Comparison of ENCODE assay signal across 8 cellular contexts in the genomic region with DNA sequence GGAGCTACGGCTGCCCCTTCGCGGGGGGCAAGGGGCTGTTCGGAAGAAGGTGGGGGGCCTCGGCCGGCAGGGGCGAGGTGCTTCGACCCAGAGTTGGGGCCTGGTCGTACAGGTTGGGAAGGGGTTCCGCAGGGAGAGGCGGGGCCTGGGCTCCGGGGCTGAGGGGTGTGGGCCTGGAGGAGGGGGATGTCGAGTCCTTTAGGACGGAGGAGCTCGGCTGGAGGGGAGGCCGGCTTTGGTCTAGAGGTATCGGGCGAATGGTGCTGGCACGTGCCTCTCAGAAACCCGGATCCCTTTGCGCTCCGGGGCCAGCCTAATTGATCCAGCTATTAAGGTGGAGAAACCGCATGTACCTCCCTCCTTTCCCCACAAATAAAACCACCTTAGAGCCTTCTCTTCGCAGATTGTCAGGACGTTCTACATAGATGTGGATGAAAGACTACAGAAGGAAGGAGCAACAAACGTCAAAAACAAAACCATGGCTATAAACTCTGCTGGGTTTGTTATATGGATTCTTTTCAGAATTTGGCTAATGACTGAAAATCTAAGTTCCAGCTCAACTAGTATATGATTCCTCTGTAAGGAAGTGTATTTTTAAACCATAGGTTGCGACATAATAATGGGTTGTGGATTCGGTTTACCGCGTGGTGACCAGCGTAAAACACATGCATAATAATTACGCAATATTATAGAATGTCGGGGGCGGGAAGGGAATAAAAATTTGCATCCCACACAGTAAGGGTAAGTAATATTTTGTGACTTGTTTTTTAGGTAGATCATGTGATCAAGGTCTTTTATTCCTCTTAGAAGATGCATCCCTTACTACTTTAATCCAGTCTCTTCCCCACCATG. TPM values are rescaled to one million over a fixed set of nuclear protein-coding genes. Genes with fewer than 3 reads are reported as not detected.
DNase-seq lines count a peak whose midpoint lies in the region; ATAC-seq, FAIRE-seq and TF ChIP-seq lines count a peak whose summit lies in the region.

No MANE protein-coding gene starts in this region.

- no peak for FAIRE-seq in A549 (lab: Jason Lieb, UNC)

- H3K27me3 ChIP-seq in ovary, result no peaks in the 10 kb centered on the region

- 23% methylated on average over 25 of the region's 34 CpGs for WGBS in A549 (ENCODE audit: missing lambda C conversion rate)
- 19 to 26% (median 23%) methylated on average over 25 to 34 of the region's 34 CpGs for WGBS in ovary, 3 donors

- H3K4me1 ChIP-seq in A549, result peaks cover 22% of the 10 kb centered on the region; the same call in 2 of the 3 replicates
- H3K4me1 ChIP-seq in ovary (ENCODE audit: insufficient read depth), result peaks cover 5% of the 10 kb centered on the region

- peak overlapping the region; percentile 81 for H3K4me3 Mint-ChIP-seq in activated CD4-positive, alpha-beta memory T cell treated with anti-CD3 and anti-CD28 coated beads, Interleukin-2, amount 10 ng/mL, durations not matched to agents 7 days and 5 days

- peak; percentile 74 to 84 for ATAC-seq in A549
- ATAC-seq in HG02642 (IDR thresholded peaks at IDR 0.05; ENCODE audit: poor library complexity, unreplicated experiment), result peak; percentile 35

- intact Hi-C loops in ovary (cut with DNase I), result loop anchor here in 2 of 4 donors (10.0 kb wide), 1 partner anchor 119 kb away; a partner anchor contains a TSS

- CTCF ChIA-PET in A549 (lab: Yijun Ruan, JAX), result interaction anchor here (1.0 to 1.3 kb wide), 3 partner anchors 8 to 136 kb away, joined by 3 to 5 read pairs (median 4); no protein-coding TSS in a partner anchor
- CTCF ChIA-PET in activated CD4-positive, alpha-beta memory T cell treated with anti-CD3 and anti-CD28 coated beads, Interleukin-2, amount 10 ng/mL, durations not matched to agents 7 days and 5 days (lab: Charles Lee), result interaction anchor here (0.8 to 1.3 kb wide), 4 partner anchors 116 to 135 kb away, joined by 3 to 5 read pairs (median 4); no protein-coding TSS in a partner anchor

- peak overlapping the region; percentile 93 to 100 for H3K27ac ChIP-seq in A549
- H3K27ac ChIP-seq in ovary, result peak overlapping the region; percentile 43 to 75

- H3K36me3 Mint-ChIP-seq in activated CD4-positive, alpha-beta memory T cell treated with anti-CD3 and anti-CD28 coated beads, Interleukin-2, amount 10 ng/mL, durations not matched to agents 7 days and 5 days (ENCODE audit: low read depth), result peaks cover 14% of the 10 kb centered on the region

- peaks cover 3% of the 10 kb centered on the region for H3K27me3 Mint-ChIP-seq in activated CD4-positive, alpha-beta memory T cell treated with anti-CD3 and anti-CD28 coated beads, Interleukin-2, amount 10 ng/mL, durations not matched to agents 7 days and 5 days

- no peaks in the 10 kb centered on the region for H3K9me3 Mint-ChIP-seq in activated CD4-positive, alpha-beta memory T cell treated with anti-CD3 and anti-CD28 coated beads, Interleukin-2, amount 10 ng/mL, durations not matched to agents 7 days and 5 days

- peak overlapping the region; percentile 87 for H3K4me3 ChIP-seq in A549
- H3K4me3 ChIP-seq in ovary, result peak overlapping the region; percentile 82

- POLR2A ChIA-PET in A549 (lab: Yijun Ruan, JAX), result interaction anchor here (0.7 to 2.0 kb wide), 9 partner anchors 11 to 813 kb away, joined by 3 to 10 read pairs (median 6); no protein-coding TSS in a partner anchor
- POLR2A ChIA-PET in activated CD4-positive, alpha-beta memory T cell treated with anti-CD3 and anti-CD28 coated beads, Interleukin-2, amount 10 ng/mL, durations not matched to agents 7 days and 5 days (lab: Charles Lee), result interaction anchor here (0.6 to 1.8 kb wide), 13 partner anchors 9 to 134 kb away, joined by 3 to 11 read pairs (median 4); no protein-coding TSS in a partner anchor

- H3K4me2 ChIP-seq in A549, result peak overlapping the region; percentile 90

- TF ChIP-seq EP300 in A549 (IDR thresholded peaks at IDR 0.05) (no peak), ovary (IDR thresholded peaks at IDR 0.05) (no peak)

- H3K4me1 Mint-ChIP-seq in activated CD4-positive, alpha-beta memory T cell treated with anti-CD3 and anti-CD28 coated beads, Interleukin-2, amount 10 ng/mL, durations not matched to agents 7 days and 5 days, result peaks cover 51% of the 10 kb centered on the region

- H3K9me3 ChIP-seq in A549, result no peaks in the 10 kb centered on the region
- H3K9me3 ChIP-seq in ovary, result no peaks in the 10 kb centered on the region

- DNase-seq in A549 (ENCODE audit: low read depth in 1 of 2, low spot score in 1 of 2), result peak; percentile 56 to 62
- DNase-seq in GDM1 (lab: John Stamatoyannopoulos, UW), result peak; percentile 72
- DNase-seq in NCI-H1105 (lab: John Stamatoyannopoulos, UW), result peak; percentile 30
- DNase-seq in activated CD4-positive, alpha-beta memory T cell treated with anti-CD3 and anti-CD28 coated beads, Interleukin-2, amount 10 ng/mL, durations not matched to agents 7 days and 5 days, result no peak
- peak; percentile 41 for DNase-seq in glomerular visceral epithelial cell (ENCODE audit: extremely low spot score)
- peak in 3 of 5 donors; percentile 52 to 73 (median 61) for DNase-seq in ovary
- no peak for DNase-seq in activated gamma-delta T cell (lab: John Stamatoyannopoulos, UW)

- TF ChIP-seq POLR2A in A549 (IDR thresholded peaks at IDR 0.05; ENCODE audit: low read length), result no peak; the same call in 1 of the 2 replicates
- TF ChIP-seq POLR2A in ovary (IDR thresholded peaks at IDR 0.05), result no peak

- TF ChIP-seq CTCF in A549 (IDR thresholded peaks at IDR 0.05), result no peak
- TF ChIP-seq CTCF in ovary (IDR thresholded peaks at IDR 0.05), result no peak

- no peak for TF ChIP-seq RAD21 in A549 (conservative IDR thresholded peaks at IDR 0.05 in 1 of 2, IDR thresholded peaks at IDR 0.05 in 1 of 2)

- H3K27ac Mint-ChIP-seq in activated CD4-positive, alpha-beta memory T cell treated with anti-CD3 and anti-CD28 coated beads, Interleukin-2, amount 10 ng/mL, durations not matched to agents 7 days and 5 days, result peak overlapping the region; percentile 78

- no peaks in the 10 kb centered on the region for H3K36me3 ChIP-seq in ovary

TF ChIP-seq in A549, 52 proteins besides CTCF, POLR2A, EP300 and RAD21:
- TF ChIP-seq CEBPB (IDR thresholded peaks at IDR 0.05) (peak; percentile 73 to 92; a peak in 3 of 4 replicates), ESRRA (IDR thresholded peaks at IDR 0.05; ENCODE audit: borderline replicate concordance, low read length) (no peak), MYC (IDR thresholded peaks at IDR 0.05; ENCODE audit: borderline replicate concordance, low read length) (no peak), HEYL (CRISPR knock-in tag; IDR thresholded peaks at IDR 0.05) (no peak), BHLHE40 (IDR thresholded peaks at IDR 0.05; ENCODE audit: low read depth, low read length) (0 out of 2 replicates have a peak, but pooled peaks have one; percentile 52), MAZ (IDR thresholded peaks at IDR 0.05; ENCODE audit: borderline replicate concordance, low read depth, low read length) (no peak)
- TF ChIP-seq, protein P1, sequence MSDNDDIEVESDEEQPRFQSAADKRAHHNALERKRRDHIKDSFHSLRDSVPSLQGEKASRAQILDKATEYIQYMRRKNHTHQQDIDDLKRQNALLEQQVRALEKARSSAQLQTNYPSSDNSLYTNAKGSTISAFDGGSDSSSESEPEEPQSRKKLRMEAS (IDR thresholded peaks at IDR 0.05), result peak; percentile 54
- TF ChIP-seq, protein P2, sequence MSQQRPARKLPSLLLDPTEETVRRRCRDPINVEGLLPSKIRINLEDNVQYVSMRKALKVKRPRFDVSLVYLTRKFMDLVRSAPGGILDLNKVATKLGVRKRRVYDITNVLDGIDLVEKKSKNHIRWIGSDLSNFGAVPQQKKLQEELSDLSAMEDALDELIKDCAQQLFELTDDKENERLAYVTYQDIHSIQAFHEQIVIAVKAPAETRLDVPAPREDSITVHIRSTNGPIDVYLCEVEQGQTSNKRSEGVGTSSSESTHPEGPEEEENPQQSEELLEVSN (IDR thresholded peaks at IDR 0.05; ENCODE audit: borderline replicate concordance, low read depth), result peak; percentile 54; the same call in 1 of the 2 replicates

RNA-seq across cellular contexts. Expression of a gene that starts 0.6 kb away (rescaled TPM):
- polyA plus RNA-seq in A549 (2011; rRNA removed), result 29.2 and 46.3 TPM in 2 replicates
- polyA plus RNA-seq in A549 (2012; cell fraction: cytosol; rRNA removed), result 5.8 and 6.7 TPM in 2 replicates
- 4.0 and 8.4 TPM in 2 replicates for polyA plus RNA-seq in A549 (2012; cell fraction: nucleus; rRNA removed)
- polyA plus RNA-seq in A549 (2017; fragmentation: RNase III; extraction: RNeasy Plus Mini Kit Qiagen cat#74134 plus additional on column Dnase treatment), result 25.2 to 27.5 TPM (median 25.4 TPM) in 3 replicates
- 18.8 and 26.2 TPM in 2 replicates for polyA minus RNA-seq in A549 (2011; rRNA and poly(A)+ RNA removed)
- 10 to 100 TPM; 56.4 to 61.2 TPM for total RNA-seq in activated CD4-positive, alpha-beta memory T cell treated with anti-CD3 and anti-CD28 coated beads, Interleukin-2, amount 10 ng/mL, durations not matched to agents 7 days and 5 days
- 10 to 100 TPM; 18.0 to 30.4 (median 27.1) TPM for total RNA-seq in ovary
- 10 to 100 TPM; 11.0 to 27.5 TPM for polyA plus RNA-seq in ovary

RNA-seq across cellular contexts. Expression of a gene that starts 6.0 kb away (rescaled TPM):
- polyA plus RNA-seq in A549 (2011; rRNA removed) (39.0 and 43.9 TPM in 2 replicates), A549 (2017; fragmentation: RNase III; extraction: RNeasy Plus Mini Kit Qiagen cat#74134 plus additional on column Dnase treatment) (17.5 to 20.0 TPM (median 19.1 TPM) in 3 replicates), ovary (1 to 10 TPM; 6.5 to 8.9 TPM)
- 12.9 and 14.0 TPM in 2 replicates for polyA plus RNA-seq in A549 (2012; cell fraction: cytosol; rRNA removed)
- 9.1 and 9.9 TPM in 2 replicates for polyA plus RNA-seq in A549 (2012; cell fraction: nucleus; rRNA removed)
- polyA minus RNA-seq in A549 (2011; rRNA and poly(A)+ RNA removed), result 7.7 and 10.0 TPM in 2 replicates
- 10 to 100 TPM; 13.2 to 14.3 TPM for total RNA-seq in activated CD4-positive, alpha-beta memory T cell treated with anti-CD3 and anti-CD28 coated beads, Interleukin-2, amount 10 ng/mL, durations not matched to agents 7 days and 5 days
- 1 to 10 TPM; 3.6 to 8.0 (median 6.6) TPM for total RNA-seq in ovary

Comparison
In these comparisons a context has a peak if more than half of its experiments do, and no peak if none do; other contexts are left out.
1. DNase-seq: peak in A549 (2 of 2), GDM1 (single experiment), NCI-H1105 (single experiment), glomerular visceral epithelial cell (single experiment) and ovary (3 of 5); none in activated CD4-positive, alpha-beta memory T cell treated with anti-CD3 and anti-CD28 coated beads, Interleukin-2, amount 10 ng/mL, durations not matched to agents 7 days and 5 days (single experiment) and activated gamma-delta T cell (single experiment).